14 cellular contexts compared by ENCODE assay signal in the genomic region with DNA sequence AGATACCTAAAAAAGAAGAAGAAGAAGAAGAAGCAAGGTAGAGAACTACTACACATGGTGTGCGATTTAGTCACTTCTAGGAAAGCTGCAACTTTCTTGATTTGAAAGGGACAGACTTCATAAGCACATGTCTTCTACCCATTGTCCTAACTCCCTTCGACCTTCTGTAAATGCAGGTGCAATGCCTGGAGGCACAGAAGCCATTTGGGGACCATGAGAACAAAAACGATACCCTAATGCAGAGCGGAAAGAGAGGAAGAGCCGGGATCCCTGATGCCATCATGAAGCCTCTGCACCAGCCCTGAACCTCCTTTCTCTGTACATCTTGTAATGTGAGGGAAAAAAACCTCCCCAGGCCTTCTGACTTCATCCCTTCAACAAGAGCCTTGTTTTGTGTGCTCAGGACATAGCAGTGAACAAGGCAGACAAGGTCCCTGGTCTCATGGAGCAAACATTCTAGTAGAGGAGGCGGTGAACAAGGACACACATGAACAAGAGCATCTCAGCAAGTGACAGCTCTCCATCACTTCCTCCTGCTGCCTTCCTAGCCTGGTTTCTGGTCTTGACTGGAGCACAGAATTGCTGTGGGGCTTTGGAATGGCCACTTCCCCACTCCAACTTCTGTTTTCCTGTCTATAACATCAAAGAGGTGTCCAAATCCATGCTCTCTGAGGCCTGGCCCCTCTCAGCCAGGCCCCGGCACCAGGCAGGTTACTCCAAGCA. TPM values are rescaled to one million over a fixed set of nuclear protein-coding genes. Genes with fewer than 3 reads are reported as not detected.
DNase-seq lines count a peak whose midpoint lies in the region; ATAC-seq and TF ChIP-seq lines count a peak whose summit lies in the region.
"Had no signal": no experiment of that assay in that cellular context is flagged by ENCODE, and none has a peak within 500 bp of the region (broad histone marks: within the 10 kb centered on the region; RNA-seq: fewer than 3 reads in every experiment).

No MANE protein-coding gene starts in this region.

- H3K27ac ChIP-seq in uterus (peak overlapping the region; percentile 68 to 75), aorta (ENCODE audit: low read depth in 1 of 2, low read length in 2 of 2) (peak overlapping the region in 1 of 2 donors; percentile 7)
- H3K27ac ChIP-seq: body of pancreas, right lobe of liver had no signal

- WGBS in aorta, 2 donors, result 68 to 84% methylated on average over 7 of the region's 7 CpGs

- H3K36me3 ChIP-seq in uterus (no peaks in the 10 kb centered on the region), aorta (ENCODE audit: control insufficient read depth in 1 of 2, insufficient read depth in 2 of 2, low read length in 1 of 2) (no peaks in the 10 kb centered on the region)
- H3K36me3 ChIP-seq: right lobe of liver had no signal

- no peak for ATAC-seq in natural killer cell treated with Interleukin-12 subunit alpha and Interleukin-12 subunit beta and Interleukin-15 and Interleukin-18, amount 100 ng/mL, for 72 hours
- no peak for ATAC-seq in natural killer cell
- ATAC-seq in GM18873 (IDR thresholded peaks at IDR 0.05; ENCODE audit: low FRiP score, unreplicated experiment), result no peak
- no peak for ATAC-seq in aorta (ENCODE audit: low FRiP score)
- ATAC-seq: right lobe of liver had no signal

- no peak for TF ChIP-seq POLR2A in uterus (IDR thresholded peaks at IDR 0.05)

- DNase-seq in natural killer cell treated with Interleukin-12 subunit alpha and Interleukin-12 subunit beta and Interleukin-15 and Interleukin-18, amount 100 ng/mL, for 72 hours (ENCODE audit: low spot score), result no peak
- DNase-seq in natural killer cell (no peak), uterus (no peak), NCI-H128 (lab: John Stamatoyannopoulos, UW; ENCODE audit: unreplicated experiment) (no peak), aorta (no peak)
- DNase-seq: body of pancreas, NCI-H1436 treated with DMSO at 0.1 percent for 48 hours, NCI-H774, right lobe of liver had no signal

- H3K9me3 Mint-ChIP-seq in natural killer cell treated with Interleukin-12 subunit alpha and Interleukin-12 subunit beta and Interleukin-15 and Interleukin-18, amount 100 ng/mL, for 72 hours, result no peaks in the 10 kb centered on the region
- H3K9me3 Mint-ChIP-seq in natural killer cell (no peaks in the 10 kb centered on the region), nephron (no peaks in the 10 kb centered on the region)
- no peaks in the 10 kb centered on the region for H3K9me3 Mint-ChIP-seq in activated naive CD8-positive, alpha-beta T cell (ENCODE audit: low read depth)

- H3K27me3 ChIP-seq in uterus (no peaks in the 10 kb centered on the region), aorta (ENCODE audit: control insufficient read depth in 1 of 2, insufficient read depth in 2 of 2, low read length in 1 of 2) (no peaks in the 10 kb centered on the region)
- H3K27me3 ChIP-seq: body of pancreas, right lobe of liver had no signal

- H3K36me3 Mint-ChIP-seq in natural killer cell treated with Interleukin-12 subunit alpha and Interleukin-12 subunit beta and Interleukin-15 and Interleukin-18, amount 100 ng/mL, for 72 hours, result no peaks in the 10 kb centered on the region
- H3K36me3 Mint-ChIP-seq in natural killer cell (no peaks in the 10 kb centered on the region), nephron (ENCODE audit: low read depth) (no peaks in the 10 kb centered on the region)
- H3K36me3 Mint-ChIP-seq in activated naive CD8-positive, alpha-beta T cell, result no peaks in the 10 kb centered on the region

- H3K4me3 ChIP-seq in uterus (no peak overlapping the region), aorta (ENCODE audit: low read length in 2 of 2) (no peak overlapping the region)
- H3K4me3 ChIP-seq: body of pancreas, lung, right lobe of liver had no signal

- H3K4me1 ChIP-seq in uterus (no peaks in the 10 kb centered on the region), aorta (ENCODE audit: control insufficient read depth in 1 of 2, insufficient read depth in 2 of 2, low read length in 2 of 2) (no peaks in the 10 kb centered on the region)
- H3K4me1 ChIP-seq: body of pancreas had no signal

- TF ChIP-seq CTCF in natural killer cell (IDR thresholded peaks at IDR 0.05), result no peak
- no peak for TF ChIP-seq CTCF in nephron (IDR thresholded peaks at IDR 0.05; ENCODE audit: unreplicated experiment in 3 of 3)
- no peak for TF ChIP-seq CTCF in uterus (IDR thresholded peaks at IDR 0.05)

- H3K9me3 ChIP-seq in uterus, result no peaks in the 10 kb centered on the region
- no peaks in the 10 kb centered on the region for H3K9me3 ChIP-seq in aorta (ENCODE audit: control insufficient read depth, low read length)
- H3K9me3 ChIP-seq: body of pancreas, right lobe of liver had no signal

- peak overlapping the region; percentile 9 to 59 for H3K27ac Mint-ChIP-seq in natural killer cell treated with Interleukin-12 subunit alpha and Interleukin-12 subunit beta and Interleukin-15 and Interleukin-18, amount 100 ng/mL, for 72 hours
- H3K27ac Mint-ChIP-seq in natural killer cell, result no peak overlapping the region
- H3K27ac Mint-ChIP-seq in activated naive CD8-positive, alpha-beta T cell, result peak overlapping the region; percentile 83
- H3K27ac Mint-ChIP-seq in nephron, result peak overlapping the region in 2 of 3 experiments; percentile 29 to 68

- H3K27me3 Mint-ChIP-seq in natural killer cell treated with Interleukin-12 subunit alpha and Interleukin-12 subunit beta and Interleukin-15 and Interleukin-18, amount 100 ng/mL, for 72 hours, result no peaks in the 10 kb centered on the region
- no peaks in the 10 kb centered on the region for H3K27me3 Mint-ChIP-seq in natural killer cell (ENCODE audit: low read depth in 2 of 2)
- no peaks in the 10 kb centered on the region for H3K27me3 Mint-ChIP-seq in activated naive CD8-positive, alpha-beta T cell
- H3K27me3 Mint-ChIP-seq in nephron (ENCODE audit: low read depth), result peaks cover 6% of the 10 kb centered on the region

- intact Hi-C loops in natural killer cell (cut with micrococcal nuclease) (no loop called here), uterus (cut with DNase I; ENCODE audit: low total_unique reads) (no loop called here), aorta (cut with DNase I) (no loop called here)

- no peak overlapping the region for H3K4me3 Mint-ChIP-seq in natural killer cell treated with Interleukin-12 subunit alpha and Interleukin-12 subunit beta and Interleukin-15 and Interleukin-18, amount 100 ng/mL, for 72 hours
- H3K4me3 Mint-ChIP-seq in natural killer cell (no peak overlapping the region), nephron (no peak overlapping the region)
- peak overlapping the region; percentile 15 for H3K4me3 Mint-ChIP-seq in activated naive CD8-positive, alpha-beta T cell

- peaks cover 28 to 29% of the 10 kb centered on the region in 2 donors for H3K4me1 Mint-ChIP-seq in natural killer cell treated with Interleukin-12 subunit alpha and Interleukin-12 subunit beta and Interleukin-15 and Interleukin-18, amount 100 ng/mL, for 72 hours (ENCODE audit: low read depth in 2 of 2)
- peaks cover 21 to 36% of the 10 kb centered on the region in 2 donors for H3K4me1 Mint-ChIP-seq in natural killer cell
- H3K4me1 Mint-ChIP-seq in activated naive CD8-positive, alpha-beta T cell (ENCODE audit: low read depth), result peaks cover 80% of the 10 kb centered on the region
- peaks cover 41% of the 10 kb centered on the region for H3K4me1 Mint-ChIP-seq in nephron

RNA-seq across cellular contexts. Expression of a gene that starts 5.5 kb away (rescaled TPM):
- total RNA-seq in natural killer cell treated with Interleukin-12 subunit alpha and Interleukin-12 subunit beta and Interleukin-15 and Interleukin-18, amount 100 ng/mL, for 72 hours, result 100 to 1,000 TPM; 150 to 153 TPM
- 100 to 1,000 TPM; 520 to 674 (median 533) TPM for total RNA-seq in natural killer cell
- total RNA-seq in uterus, result 10 to 100 TPM in 3 of 4 donors, 1 to 10 TPM in 1; 6.1 to 76.8 (median 15.8) TPM
- 100 to 1,000 TPM; 114 to 116 TPM for total RNA-seq in aorta
- 100 to 1,000 TPM in 1 of 2 donors, 10 to 100 TPM in 1; 18.0 to 122 TPM for polyA plus RNA-seq in aorta

RNA-seq across cellular contexts. Expression of a gene that starts 39.7 kb away (rescaled TPM):
- total RNA-seq in natural killer cell treated with Interleukin-12 subunit alpha and Interleukin-12 subunit beta and Interleukin-15 and Interleukin-18, amount 100 ng/mL, for 72 hours, result 1 to 10 TPM in 1 of 2 donors, under 1 TPM in 1; 0.31 to 1.1 TPM
- total RNA-seq in natural killer cell (1 to 10 TPM in 2 of 3 donors, under 1 TPM in 1; 0.93 to 1.7 (median 1.2) TPM), uterus (1 to 10 TPM in 1 of 4 donors, under 1 TPM in 1, not detected in 2; 0.46 to 1.7 TPM), aorta (under 1 TPM in 1 of 2 donors, not detected in 1; 0.42 TPM)
- not detected for polyA plus RNA-seq in aorta
- total RNA-seq: HT-29, right lobe of liver had no signal

Comparison
In these comparisons a context has a peak if more than half of its experiments do, and no peak if none do; other contexts are left out.
1. H3K27ac Mint-ChIP-seq: peak in natural killer cell treated with Interleukin-12 subunit alpha and Interleukin-12 subunit beta and Interleukin-15 and Interleukin-18, amount 100 ng/mL, for 72 hours (2 of 2), activated naive CD8-positive, alpha-beta T cell (single experiment) and nephron (2 of 3); none in natural killer cell (0 of 2).